Comparison of ENCODE assay signal across 1 cellular context in the genomic region with DNA sequence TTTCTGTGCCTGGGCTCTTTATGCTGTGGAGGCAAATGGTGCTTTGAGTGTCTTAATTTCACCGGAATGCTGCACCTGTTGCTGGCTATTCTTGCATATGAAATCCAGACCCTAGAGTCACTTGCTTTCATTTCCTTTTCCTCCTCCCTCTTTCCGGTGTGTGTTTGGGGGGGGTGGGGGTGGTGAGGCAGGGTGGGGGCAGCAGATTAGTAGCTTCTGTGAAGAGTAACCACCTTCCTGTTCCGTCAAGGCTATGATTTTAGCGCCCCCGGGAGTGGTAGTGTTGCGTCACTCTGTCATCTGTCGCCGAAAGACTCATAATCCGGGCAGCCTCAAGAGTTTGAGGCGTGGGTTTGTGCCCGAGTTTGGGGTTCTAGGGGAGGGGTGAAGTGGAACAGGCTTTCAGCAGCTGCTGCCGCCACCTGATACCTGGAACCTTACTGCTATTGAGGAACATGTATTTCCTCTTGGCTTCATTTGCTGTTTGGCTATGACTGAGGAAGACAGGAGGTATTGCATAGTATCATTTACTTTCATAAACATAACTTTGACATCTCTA.
A peak's percentile ranks its signal among the peaks of the same experiment; 100 is the strongest.
TF ChIP-seq lines count a peak whose summit lies in the region.

No MANE protein-coding gene starts in this region.

TF ChIP-seq in HepG2, 621 proteins besides CTCF, POLR2A, EP300 and RAD21:
- TF ChIP-seq, protein P1, sequence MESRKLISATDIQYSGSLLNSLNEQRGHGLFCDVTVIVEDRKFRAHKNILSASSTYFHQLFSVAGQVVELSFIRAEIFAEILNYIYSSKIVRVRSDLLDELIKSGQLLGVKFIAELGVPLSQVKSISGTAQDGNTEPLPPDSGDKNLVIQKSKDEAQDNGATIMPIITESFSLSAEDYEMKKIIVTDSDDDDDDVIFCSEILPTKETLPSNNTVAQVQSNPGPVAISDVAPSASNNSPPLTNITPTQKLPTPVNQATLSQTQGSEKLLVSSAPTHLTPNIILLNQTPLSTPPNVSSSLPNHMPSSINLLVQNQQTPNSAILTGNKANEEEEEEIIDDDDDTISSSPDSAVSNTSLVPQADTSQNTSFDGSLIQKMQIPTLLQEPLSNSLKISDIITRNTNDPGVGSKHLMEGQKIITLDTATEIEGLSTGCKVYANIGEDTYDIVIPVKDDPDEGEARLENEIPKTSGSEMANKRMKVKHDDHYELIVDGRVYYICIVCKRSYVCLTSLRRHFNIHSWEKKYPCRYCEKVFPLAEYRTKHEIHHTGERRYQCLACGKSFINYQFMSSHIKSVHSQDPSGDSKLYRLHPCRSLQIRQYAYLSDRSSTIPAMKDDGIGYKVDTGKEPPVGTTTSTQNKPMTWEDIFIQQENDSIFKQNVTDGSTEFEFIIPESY (CRISPR knock-in tag; IDR thresholded peaks at IDR 0.05), result peak; percentile 73; the same call in 1 of the 2 replicates
- peak; percentile 65; the same call in 1 of the 2 replicates for TF ChIP-seq CEBPB (IDR thresholded peaks at IDR 0.05; ENCODE audit: borderline replicate concordance, low read depth, low read length)
- TF ChIP-seq, protein P2, sequence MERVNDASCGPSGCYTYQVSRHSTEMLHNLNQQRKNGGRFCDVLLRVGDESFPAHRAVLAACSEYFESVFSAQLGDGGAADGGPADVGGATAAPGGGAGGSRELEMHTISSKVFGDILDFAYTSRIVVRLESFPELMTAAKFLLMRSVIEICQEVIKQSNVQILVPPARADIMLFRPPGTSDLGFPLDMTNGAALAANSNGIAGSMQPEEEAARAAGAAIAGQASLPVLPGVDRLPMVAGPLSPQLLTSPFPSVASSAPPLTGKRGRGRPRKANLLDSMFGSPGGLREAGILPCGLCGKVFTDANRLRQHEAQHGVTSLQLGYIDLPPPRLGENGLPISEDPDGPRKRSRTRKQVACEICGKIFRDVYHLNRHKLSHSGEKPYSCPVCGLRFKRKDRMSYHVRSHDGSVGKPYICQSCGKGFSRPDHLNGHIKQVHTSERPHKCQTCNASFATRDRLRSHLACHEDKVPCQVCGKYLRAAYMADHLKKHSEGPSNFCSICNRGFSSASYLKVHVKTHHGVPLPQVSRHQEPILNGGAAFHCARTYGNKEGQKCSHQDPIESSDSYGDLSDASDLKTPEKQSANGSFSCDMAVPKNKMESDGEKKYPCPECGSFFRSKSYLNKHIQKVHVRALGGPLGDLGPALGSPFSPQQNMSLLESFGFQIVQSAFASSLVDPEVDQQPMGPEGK (CRISPR knock-in tag; IDR thresholded peaks at IDR 0.05), result no peak
- TF ChIP-seq, protein P3, sequence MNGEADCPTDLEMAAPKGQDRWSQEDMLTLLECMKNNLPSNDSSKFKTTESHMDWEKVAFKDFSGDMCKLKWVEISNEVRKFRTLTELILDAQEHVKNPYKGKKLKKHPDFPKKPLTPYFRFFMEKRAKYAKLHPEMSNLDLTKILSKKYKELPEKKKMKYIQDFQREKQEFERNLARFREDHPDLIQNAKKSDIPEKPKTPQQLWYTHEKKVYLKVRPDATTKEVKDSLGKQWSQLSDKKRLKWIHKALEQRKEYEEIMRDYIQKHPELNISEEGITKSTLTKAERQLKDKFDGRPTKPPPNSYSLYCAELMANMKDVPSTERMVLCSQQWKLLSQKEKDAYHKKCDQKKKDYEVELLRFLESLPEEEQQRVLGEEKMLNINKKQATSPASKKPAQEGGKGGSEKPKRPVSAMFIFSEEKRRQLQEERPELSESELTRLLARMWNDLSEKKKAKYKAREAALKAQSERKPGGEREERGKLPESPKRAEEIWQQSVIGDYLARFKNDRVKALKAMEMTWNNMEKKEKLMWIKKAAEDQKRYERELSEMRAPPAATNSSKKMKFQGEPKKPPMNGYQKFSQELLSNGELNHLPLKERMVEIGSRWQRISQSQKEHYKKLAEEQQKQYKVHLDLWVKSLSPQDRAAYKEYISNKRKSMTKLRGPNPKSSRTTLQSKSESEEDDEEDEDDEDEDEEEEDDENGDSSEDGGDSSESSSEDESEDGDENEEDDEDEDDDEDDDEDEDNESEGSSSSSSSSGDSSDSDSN (CRISPR knock-in tag; IDR thresholded peaks at IDR 0.05), result no peak
- TF ChIP-seq, protein P4, sequence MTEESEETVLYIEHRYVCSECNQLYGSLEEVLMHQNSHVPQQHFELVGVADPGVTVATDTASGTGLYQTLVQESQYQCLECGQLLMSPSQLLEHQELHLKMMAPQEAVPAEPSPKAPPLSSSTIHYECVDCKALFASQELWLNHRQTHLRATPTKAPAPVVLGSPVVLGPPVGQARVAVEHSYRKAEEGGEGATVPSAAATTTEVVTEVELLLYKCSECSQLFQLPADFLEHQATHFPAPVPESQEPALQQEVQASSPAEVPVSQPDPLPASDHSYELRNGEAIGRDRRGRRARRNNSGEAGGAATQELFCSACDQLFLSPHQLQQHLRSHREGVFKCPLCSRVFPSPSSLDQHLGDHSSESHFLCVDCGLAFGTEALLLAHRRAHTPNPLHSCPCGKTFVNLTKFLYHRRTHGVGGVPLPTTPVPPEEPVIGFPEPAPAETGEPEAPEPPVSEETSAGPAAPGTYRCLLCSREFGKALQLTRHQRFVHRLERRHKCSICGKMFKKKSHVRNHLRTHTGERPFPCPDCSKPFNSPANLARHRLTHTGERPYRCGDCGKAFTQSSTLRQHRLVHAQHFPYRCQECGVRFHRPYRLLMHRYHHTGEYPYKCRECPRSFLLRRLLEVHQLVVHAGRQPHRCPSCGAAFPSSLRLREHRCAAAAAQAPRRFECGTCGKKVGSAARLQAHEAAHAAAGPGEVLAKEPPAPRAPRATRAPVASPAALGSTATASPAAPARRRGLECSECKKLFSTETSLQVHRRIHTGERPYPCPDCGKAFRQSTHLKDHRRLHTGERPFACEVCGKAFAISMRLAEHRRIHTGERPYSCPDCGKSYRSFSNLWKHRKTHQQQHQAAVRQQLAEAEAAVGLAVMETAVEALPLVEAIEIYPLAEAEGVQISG (CRISPR knock-in tag; IDR thresholded peaks at IDR 0.05), result no peak
- no peak for TF ChIP-seq GTF2F1 (IDR thresholded peaks at IDR 0.05; ENCODE audit: low read length)
- TF ChIP-seq, protein P5, sequence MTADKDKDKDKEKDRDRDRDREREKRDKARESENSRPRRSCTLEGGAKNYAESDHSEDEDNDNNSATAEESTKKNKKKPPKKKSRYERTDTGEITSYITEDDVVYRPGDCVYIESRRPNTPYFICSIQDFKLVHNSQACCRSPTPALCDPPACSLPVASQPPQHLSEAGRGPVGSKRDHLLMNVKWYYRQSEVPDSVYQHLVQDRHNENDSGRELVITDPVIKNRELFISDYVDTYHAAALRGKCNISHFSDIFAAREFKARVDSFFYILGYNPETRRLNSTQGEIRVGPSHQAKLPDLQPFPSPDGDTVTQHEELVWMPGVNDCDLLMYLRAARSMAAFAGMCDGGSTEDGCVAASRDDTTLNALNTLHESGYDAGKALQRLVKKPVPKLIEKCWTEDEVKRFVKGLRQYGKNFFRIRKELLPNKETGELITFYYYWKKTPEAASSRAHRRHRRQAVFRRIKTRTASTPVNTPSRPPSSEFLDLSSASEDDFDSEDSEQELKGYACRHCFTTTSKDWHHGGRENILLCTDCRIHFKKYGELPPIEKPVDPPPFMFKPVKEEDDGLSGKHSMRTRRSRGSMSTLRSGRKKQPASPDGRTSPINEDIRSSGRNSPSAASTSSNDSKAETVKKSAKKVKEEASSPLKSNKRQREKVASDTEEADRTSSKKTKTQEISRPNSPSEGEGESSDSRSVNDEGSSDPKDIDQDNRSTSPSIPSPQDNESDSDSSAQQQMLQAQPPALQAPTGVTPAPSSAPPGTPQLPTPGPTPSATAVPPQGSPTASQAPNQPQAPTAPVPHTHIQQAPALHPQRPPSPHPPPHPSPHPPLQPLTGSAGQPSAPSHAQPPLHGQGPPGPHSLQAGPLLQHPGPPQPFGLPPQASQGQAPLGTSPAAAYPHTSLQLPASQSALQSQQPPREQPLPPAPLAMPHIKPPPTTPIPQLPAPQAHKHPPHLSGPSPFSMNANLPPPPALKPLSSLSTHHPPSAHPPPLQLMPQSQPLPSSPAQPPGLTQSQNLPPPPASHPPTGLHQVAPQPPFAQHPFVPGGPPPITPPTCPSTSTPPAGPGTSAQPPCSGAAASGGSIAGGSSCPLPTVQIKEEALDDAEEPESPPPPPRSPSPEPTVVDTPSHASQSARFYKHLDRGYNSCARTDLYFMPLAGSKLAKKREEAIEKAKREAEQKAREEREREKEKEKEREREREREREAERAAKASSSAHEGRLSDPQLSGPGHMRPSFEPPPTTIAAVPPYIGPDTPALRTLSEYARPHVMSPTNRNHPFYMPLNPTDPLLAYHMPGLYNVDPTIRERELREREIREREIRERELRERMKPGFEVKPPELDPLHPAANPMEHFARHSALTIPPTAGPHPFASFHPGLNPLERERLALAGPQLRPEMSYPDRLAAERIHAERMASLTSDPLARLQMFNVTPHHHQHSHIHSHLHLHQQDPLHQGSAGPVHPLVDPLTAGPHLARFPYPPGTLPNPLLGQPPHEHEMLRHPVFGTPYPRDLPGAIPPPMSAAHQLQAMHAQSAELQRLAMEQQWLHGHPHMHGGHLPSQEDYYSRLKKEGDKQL (CRISPR knock-in tag; IDR thresholded peaks at IDR 0.05; ENCODE audit: low read depth), result no peak
- no peak for TF ChIP-seq RFX3 (CRISPR knock-in tag; IDR thresholded peaks at IDR 0.05)
